In the genomic region with DNA sequence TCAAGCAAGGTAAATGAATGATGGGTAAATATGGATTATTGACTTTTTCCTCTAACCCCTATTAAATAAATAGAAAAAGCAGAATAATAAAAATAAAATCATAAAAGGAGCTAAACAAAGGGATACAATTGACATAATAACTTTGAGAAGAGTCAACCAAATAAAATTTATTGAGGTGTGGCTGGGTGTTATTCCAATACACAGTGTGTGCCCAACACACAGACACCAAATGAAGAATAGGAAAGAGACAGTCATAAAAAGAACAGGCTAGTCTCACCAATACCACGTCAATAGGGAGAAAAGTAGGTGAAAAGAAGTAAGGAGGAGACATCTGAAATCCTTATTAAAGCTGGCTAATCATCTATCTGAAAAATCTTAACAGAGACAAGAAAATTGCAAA, we compare ENCODE assay signal across 19 cellular contexts.
DNase-seq lines count a peak whose midpoint lies in the region; ATAC-seq and TF ChIP-seq lines count a peak whose summit lies in the region.
"Had no signal": no experiment of that assay in that cellular context is flagged by ENCODE, and none has a peak within 500 bp of the region (broad histone marks: within the 10 kb centered on the region; RNA-seq: fewer than 3 reads in every experiment).

No MANE protein-coding gene starts in this region.

- CTCF ChIA-PET in GM10248 (lab: Yijun Ruan, JAX) = no interaction called here

- no peak for ATAC-seq in GM23338
- ATAC-seq in mucosa of descending colon = no peak
- ATAC-seq: CD8-positive, alpha-beta T cell; GM12878; HCT116 had no signal

- no peaks in the 10 kb centered on the region for H4K20me1 ChIP-seq in GM23338 (replicated peaks; ENCODE audit: insufficient read depth)
- no peaks in the 10 kb centered on the region for H4K20me1 ChIP-seq in SU-DHL-6 (ENCODE audit: low read depth, low read length)
- H4K20me1 ChIP-seq: BLaER1 had no signal

- H3K36me3 Mint-ChIP-seq in GM23338 (ENCODE audit: low read depth) = no peaks in the 10 kb centered on the region
- H3K36me3 Mint-ChIP-seq: CD4-positive, CD25-positive, alpha-beta regulatory T cell; CD8-positive, alpha-beta T cell had no signal

- H3K4me2 ChIP-seq in GM23338 = no peak overlapping the region
- peak overlapping the region; percentile 59 for H3K4me2 ChIP-seq in SU-DHL-6 (ENCODE audit: low read depth, low read length, poor library complexity, severe bottlenecking)
- H3K4me2 ChIP-seq: BLaER1 had no signal

- peaks cover 3% of the 10 kb centered on the region; the same call in 1 of the 2 replicates for H3K9me2 ChIP-seq in GM23338 (ENCODE audit: insufficient read depth)
- H3K9me2 ChIP-seq in SU-DHL-6 (replicated peaks; ENCODE audit: insufficient read depth, low read length) = no peaks in the 10 kb centered on the region

- H3K27ac ChIP-seq in GM23338 (ENCODE audit: low read depth) (no peak overlapping the region), SU-DHL-6 (ENCODE audit: low read depth, low read length) (peak overlapping the region; percentile 10)
- H3K27ac ChIP-seq: 22Rv1, BLaER1, C4-2B, GM23248 had no signal

- H3K9me3 Mint-ChIP-seq in GM23338 = no peaks in the 10 kb centered on the region
- H3K9me3 Mint-ChIP-seq: CD8-positive, alpha-beta T cell; H9 had no signal

- no peaks in the 10 kb centered on the region for H3F3A ChIP-seq in GM23338 (replicated peaks; ENCODE audit: low read depth)
- peaks cover 4% of the 10 kb centered on the region; the same call in 1 of the 2 replicates for H3F3A ChIP-seq in SU-DHL-6 (ENCODE audit: insufficient read depth)

- no peaks in the 10 kb centered on the region for H3K27me3 ChIP-seq in GM23338 (ENCODE audit: insufficient read depth)
- H3K27me3 ChIP-seq in SU-DHL-6 (ENCODE audit: low read length) = no peaks in the 10 kb centered on the region
- H3K27me3 ChIP-seq: BLaER1 had no signal

- H3K36me3 ChIP-seq in GM23338 (ENCODE audit: insufficient read depth) = no peaks in the 10 kb centered on the region
- no peaks in the 10 kb centered on the region for H3K36me3 ChIP-seq in SU-DHL-6 (ENCODE audit: low read length)
- H3K36me3 ChIP-seq in mucosa of descending colon (ENCODE audit: low read depth) = no peaks in the 10 kb centered on the region
- H3K36me3 ChIP-seq: BLaER1 had no signal

- H3K4me1 ChIP-seq in GM23338 (ENCODE audit: insufficient read depth) (no peaks in the 10 kb centered on the region), mucosa of descending colon (ENCODE audit: low read depth) (no peaks in the 10 kb centered on the region)
- H3K4me1 ChIP-seq: BLaER1, Caco-2 had no signal

- no peaks in the 10 kb centered on the region for H3K9me3 ChIP-seq in SU-DHL-6 (ENCODE audit: insufficient read depth, low read length)
- no peaks in the 10 kb centered on the region for H3K9me3 ChIP-seq in mucosa of descending colon
- H3K9me3 ChIP-seq: BLaER1, Caco-2 had no signal

- H3K79me2 ChIP-seq in GM23338 (replicated peaks; ENCODE audit: insufficient read depth) (no peaks in the 10 kb centered on the region), SU-DHL-6 (ENCODE audit: insufficient read depth, low read length) (no peaks in the 10 kb centered on the region)

- DNase-seq in GM23338 (ENCODE audit: low spot score) (no peak), NCI-H146 treated with DMSO at 0.1 percent for 48 hours (lab: John Stamatoyannopoulos, UW; ENCODE audit: unreplicated experiment) (peak; percentile 43), GM10248 (ENCODE audit: extremely low spot score) (no peak), mucosa of descending colon (no peak), NOMO-1 treated with dmso at 0.1 percent for 144 hours (lab: John Stamatoyannopoulos, UW; ENCODE audit: unreplicated experiment) (no peak)
- DNase-seq: Caco-2; CD4-positive, CD25-positive, alpha-beta regulatory T cell; CD8-positive, alpha-beta T cell; DMS153; DND-41; GM23248; H9 had no signal

- TF ChIP-seq CTCF in GM23338 (conservative IDR thresholded peaks at IDR 0.05; ENCODE audit: low read depth in 2 of 2) = no peak
- no peak for TF ChIP-seq CTCF in SU-DHL-6 (IDR thresholded peaks at IDR 0.05; ENCODE audit: insufficient read depth, low read length, poor library complexity, severe bottlenecking)
- no peak for TF ChIP-seq CTCF in GM10248 (IDR thresholded peaks at IDR 0.05; ENCODE audit: control extremely low read depth, extremely low read depth, low read depth, missing control alignments)
- TF ChIP-seq CTCF in mucosa of descending colon (IDR thresholded peaks at IDR 0.05) = no peak

- H3K4me1 Mint-ChIP-seq in GM23338 = no peaks in the 10 kb centered on the region
- H3K4me1 Mint-ChIP-seq: B cell; CD4-positive, CD25-positive, alpha-beta regulatory T cell; H9 had no signal

- no peaks in the 10 kb centered on the region for H3K27me3 Mint-ChIP-seq in GM23338 (ENCODE audit: insufficient read depth, low read depth, poor library complexity)
- H3K27me3 Mint-ChIP-seq: B cell; CD4-positive, CD25-positive, alpha-beta regulatory T cell had no signal

- POLR2A ChIA-PET in GM10248 (lab: Yijun Ruan, JAX) = no interaction called here

- intact Hi-C loops in mucosa of descending colon (cut with DNase I, micrococcal nuclease) = no loop called here

- H3K9ac ChIP-seq in SU-DHL-6 (ENCODE audit: low read length) = peak overlapping the region; percentile 21; the same call in 1 of the 2 replicates
- H3K9ac ChIP-seq: BLaER1, GM23248 had no signal

- H3K27ac Mint-ChIP-seq in GM23338 = no peak overlapping the region
- H3K27ac Mint-ChIP-seq: B cell; CD8-positive, alpha-beta T cell; H9 had no signal

- H3K4me3 ChIP-seq in GM23338 = no peak overlapping the region
- no peak overlapping the region for H3K4me3 ChIP-seq in SU-DHL-6 (ENCODE audit: insufficient read depth, low read length, poor library complexity, severe bottlenecking)
- no peak overlapping the region for H3K4me3 ChIP-seq in mucosa of descending colon
- H3K4me3 ChIP-seq: BLaER1, GM12878, GM23248 had no signal

- 0 out of 2 replicates have a peak overlapping the region, but pooled peaks have one; percentile 19 for H2AFZ ChIP-seq in GM23338
- H2AFZ ChIP-seq in SU-DHL-6 (ENCODE audit: low read depth, low read length, severe bottlenecking) = peak overlapping the region; percentile 64
- H2AFZ ChIP-seq: GM23248 had no signal

- no peak overlapping the region for H3K4me3 Mint-ChIP-seq in GM23338
- H3K4me3 Mint-ChIP-seq: B cell; CD4-positive, CD25-positive, alpha-beta regulatory T cell; CD8-positive, alpha-beta T cell; H9 had no signal

TF ChIP-seq in GM23338, 12 proteins besides CTCF, POLR2A, EP300 and RAD21:
- TF ChIP-seq ZNF114 (CRISPR knock-in tag; IDR thresholded peaks at IDR 0.05) = no peak
